Comparison of ENCODE assay signal across 1 cellular context in the genomic region with DNA sequence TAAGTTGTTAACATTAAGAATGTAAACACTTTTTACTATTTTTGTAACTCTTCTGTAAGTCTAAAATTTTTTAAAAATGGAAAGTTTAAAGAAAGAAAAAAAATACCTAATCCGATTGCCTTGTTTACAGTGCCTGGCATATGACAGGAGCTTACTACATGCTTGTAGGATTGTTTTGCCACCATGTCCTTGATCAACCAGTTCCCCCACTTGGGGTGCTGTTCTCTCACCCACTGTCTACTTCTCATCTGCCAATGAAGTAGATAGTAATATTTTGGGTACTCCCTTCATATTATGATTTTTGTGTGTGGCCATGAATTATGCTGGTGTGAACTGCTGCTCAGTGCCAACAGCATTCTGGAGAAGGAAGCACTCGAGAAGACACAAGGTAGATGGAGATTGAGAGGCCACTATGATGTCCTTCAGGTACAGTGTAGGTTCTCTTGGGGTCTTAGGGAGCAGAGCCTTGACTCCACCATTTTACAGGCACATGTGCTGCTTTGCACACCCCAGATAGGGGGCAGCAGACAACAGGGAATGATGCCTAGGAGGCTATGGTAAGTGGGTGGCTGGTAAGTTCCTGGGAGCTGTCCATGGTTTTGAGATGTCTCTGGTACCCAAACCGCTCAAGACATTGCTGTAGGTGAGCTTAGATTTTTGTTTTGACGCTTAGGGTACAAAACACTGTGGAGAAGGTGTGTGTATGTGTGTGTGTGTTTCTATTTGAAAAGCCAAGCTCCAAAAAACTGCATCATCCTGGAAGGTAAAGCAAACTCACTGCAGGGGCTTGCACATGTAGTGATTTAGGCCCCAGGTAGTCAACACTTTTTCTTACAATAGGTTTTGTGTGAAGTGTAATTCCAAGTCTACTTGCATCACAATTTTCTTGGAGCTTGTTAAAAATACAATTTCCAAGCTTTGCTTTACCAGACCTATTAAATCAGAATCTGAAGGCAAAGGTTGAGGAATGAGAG.
TF ChIP-seq lines count a peak whose summit lies in the region.

No MANE protein-coding gene starts in this region.

TF ChIP-seq in WTC11, 78 proteins besides CTCF, POLR2A, EP300 and RAD21 (continued from another document):
- TF ChIP-seq, protein P1, sequence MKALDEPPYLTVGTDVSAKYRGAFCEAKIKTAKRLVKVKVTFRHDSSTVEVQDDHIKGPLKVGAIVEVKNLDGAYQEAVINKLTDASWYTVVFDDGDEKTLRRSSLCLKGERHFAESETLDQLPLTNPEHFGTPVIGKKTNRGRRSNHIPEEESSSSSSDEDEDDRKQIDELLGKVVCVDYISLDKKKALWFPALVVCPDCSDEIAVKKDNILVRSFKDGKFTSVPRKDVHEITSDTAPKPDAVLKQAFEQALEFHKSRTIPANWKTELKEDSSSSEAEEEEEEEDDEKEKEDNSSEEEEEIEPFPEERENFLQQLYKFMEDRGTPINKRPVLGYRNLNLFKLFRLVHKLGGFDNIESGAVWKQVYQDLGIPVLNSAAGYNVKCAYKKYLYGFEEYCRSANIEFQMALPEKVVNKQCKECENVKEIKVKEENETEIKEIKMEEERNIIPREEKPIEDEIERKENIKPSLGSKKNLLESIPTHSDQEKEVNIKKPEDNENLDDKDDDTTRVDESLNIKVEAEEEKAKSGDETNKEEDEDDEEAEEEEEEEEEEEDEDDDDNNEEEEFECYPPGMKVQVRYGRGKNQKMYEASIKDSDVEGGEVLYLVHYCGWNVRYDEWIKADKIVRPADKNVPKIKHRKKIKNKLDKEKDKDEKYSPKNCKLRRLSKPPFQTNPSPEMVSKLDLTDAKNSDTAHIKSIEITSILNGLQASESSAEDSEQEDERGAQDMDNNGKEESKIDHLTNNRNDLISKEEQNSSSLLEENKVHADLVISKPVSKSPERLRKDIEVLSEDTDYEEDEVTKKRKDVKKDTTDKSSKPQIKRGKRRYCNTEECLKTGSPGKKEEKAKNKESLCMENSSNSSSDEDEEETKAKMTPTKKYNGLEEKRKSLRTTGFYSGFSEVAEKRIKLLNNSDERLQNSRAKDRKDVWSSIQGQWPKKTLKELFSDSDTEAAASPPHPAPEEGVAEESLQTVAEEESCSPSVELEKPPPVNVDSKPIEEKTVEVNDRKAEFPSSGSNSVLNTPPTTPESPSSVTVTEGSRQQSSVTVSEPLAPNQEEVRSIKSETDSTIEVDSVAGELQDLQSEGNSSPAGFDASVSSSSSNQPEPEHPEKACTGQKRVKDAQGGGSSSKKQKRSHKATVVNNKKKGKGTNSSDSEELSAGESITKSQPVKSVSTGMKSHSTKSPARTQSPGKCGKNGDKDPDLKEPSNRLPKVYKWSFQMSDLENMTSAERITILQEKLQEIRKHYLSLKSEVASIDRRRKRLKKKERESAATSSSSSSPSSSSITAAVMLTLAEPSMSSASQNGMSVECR (CRISPR knock-in tag; IDR thresholded peaks at IDR 0.05; ENCODE audit: borderline replicate concordance) = 0 out of 2 replicates have a peak, but pooled peaks have one; percentile 39
- TF ChIP-seq NFATC4 (CRISPR knock-in tag; IDR thresholded peaks at IDR 0.05) = no peak
- TF ChIP-seq TEAD4 (CRISPR knock-in tag; IDR thresholded peaks at IDR 0.05) = no peak
- TF ChIP-seq, protein P2, sequence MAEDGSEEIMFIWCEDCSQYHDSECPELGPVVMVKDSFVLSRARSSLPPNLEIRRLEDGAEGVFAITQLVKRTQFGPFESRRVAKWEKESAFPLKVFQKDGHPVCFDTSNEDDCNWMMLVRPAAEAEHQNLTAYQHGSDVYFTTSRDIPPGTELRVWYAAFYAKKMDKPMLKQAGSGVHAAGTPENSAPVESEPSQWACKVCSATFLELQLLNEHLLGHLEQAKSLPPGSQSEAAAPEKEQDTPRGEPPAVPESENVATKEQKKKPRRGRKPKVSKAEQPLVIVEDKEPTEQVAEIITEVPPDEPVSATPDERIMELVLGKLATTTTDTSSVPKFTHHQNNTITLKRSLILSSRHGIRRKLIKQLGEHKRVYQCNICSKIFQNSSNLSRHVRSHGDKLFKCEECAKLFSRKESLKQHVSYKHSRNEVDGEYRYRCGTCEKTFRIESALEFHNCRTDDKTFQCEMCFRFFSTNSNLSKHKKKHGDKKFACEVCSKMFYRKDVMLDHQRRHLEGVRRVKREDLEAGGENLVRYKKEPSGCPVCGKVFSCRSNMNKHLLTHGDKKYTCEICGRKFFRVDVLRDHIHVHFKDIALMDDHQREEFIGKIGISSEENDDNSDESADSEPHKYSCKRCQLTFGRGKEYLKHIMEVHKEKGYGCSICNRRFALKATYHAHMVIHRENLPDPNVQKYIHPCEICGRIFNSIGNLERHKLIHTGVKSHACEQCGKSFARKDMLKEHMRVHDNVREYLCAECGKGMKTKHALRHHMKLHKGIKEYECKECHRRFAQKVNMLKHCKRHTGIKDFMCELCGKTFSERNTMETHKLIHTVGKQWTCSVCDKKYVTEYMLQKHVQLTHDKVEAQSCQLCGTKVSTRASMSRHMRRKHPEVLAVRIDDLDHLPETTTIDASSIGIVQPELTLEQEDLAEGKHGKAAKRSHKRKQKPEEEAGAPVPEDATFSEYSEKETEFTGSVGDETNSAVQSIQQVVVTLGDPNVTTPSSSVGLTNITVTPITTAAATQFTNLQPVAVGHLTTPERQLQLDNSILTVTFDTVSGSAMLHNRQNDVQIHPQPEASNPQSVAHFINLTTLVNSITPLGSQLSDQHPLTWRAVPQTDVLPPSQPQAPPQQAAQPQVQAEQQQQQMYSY (CRISPR knock-in tag; IDR thresholded peaks at IDR 0.05) = no peak
- no peak for TF ChIP-seq NR3C1 (CRISPR knock-in tag; conservative IDR thresholded peaks at IDR 0.05; ENCODE audit: low read depth)
- TF ChIP-seq, protein P3, sequence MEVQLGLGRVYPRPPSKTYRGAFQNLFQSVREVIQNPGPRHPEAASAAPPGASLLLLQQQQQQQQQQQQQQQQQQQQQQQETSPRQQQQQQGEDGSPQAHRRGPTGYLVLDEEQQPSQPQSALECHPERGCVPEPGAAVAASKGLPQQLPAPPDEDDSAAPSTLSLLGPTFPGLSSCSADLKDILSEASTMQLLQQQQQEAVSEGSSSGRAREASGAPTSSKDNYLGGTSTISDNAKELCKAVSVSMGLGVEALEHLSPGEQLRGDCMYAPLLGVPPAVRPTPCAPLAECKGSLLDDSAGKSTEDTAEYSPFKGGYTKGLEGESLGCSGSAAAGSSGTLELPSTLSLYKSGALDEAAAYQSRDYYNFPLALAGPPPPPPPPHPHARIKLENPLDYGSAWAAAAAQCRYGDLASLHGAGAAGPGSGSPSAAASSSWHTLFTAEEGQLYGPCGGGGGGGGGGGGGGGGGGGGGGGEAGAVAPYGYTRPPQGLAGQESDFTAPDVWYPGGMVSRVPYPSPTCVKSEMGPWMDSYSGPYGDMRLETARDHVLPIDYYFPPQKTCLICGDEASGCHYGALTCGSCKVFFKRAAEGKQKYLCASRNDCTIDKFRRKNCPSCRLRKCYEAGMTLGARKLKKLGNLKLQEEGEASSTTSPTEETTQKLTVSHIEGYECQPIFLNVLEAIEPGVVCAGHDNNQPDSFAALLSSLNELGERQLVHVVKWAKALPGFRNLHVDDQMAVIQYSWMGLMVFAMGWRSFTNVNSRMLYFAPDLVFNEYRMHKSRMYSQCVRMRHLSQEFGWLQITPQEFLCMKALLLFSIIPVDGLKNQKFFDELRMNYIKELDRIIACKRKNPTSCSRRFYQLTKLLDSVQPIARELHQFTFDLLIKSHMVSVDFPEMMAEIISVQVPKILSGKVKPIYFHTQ (CRISPR knock-in tag; IDR thresholded peaks at IDR 0.05) = no peak
- no peak for TF ChIP-seq GRHL2 (CRISPR knock-in tag; IDR thresholded peaks at IDR 0.05; ENCODE audit: insufficient replicate concordance, severe bottlenecking)
- TF ChIP-seq, protein P4, sequence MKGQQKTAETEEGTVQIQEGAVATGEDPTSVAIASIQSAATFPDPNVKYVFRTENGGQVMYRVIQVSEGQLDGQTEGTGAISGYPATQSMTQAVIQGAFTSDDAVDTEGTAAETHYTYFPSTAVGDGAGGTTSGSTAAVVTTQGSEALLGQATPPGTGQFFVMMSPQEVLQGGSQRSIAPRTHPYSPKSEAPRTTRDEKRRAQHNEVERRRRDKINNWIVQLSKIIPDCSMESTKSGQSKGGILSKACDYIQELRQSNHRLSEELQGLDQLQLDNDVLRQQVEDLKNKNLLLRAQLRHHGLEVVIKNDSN (CRISPR knock-in tag; IDR thresholded peaks at IDR 0.05) = no peak
- no peak for TF ChIP-seq ZNF219 (CRISPR knock-in tag; IDR thresholded peaks at IDR 0.05; ENCODE audit: borderline replicate concordance)
- peak; percentile 76; the same call in 1 of the 2 replicates for TF ChIP-seq NFE2L1 (CRISPR knock-in tag; IDR thresholded peaks at IDR 0.05)
- no peak for TF ChIP-seq HMGA2 (CRISPR knock-in tag; IDR thresholded peaks at IDR 0.05)
- TF ChIP-seq, protein P5, sequence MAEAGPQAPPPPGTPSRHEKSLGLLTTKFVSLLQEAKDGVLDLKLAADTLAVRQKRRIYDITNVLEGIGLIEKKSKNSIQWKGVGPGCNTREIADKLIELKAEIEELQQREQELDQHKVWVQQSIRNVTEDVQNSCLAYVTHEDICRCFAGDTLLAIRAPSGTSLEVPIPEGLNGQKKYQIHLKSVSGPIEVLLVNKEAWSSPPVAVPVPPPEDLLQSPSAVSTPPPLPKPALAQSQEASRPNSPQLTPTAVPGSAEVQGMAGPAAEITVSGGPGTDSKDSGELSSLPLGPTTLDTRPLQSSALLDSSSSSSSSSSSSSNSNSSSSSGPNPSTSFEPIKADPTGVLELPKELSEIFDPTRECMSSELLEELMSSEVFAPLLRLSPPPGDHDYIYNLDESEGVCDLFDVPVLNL (CRISPR knock-in tag; IDR thresholded peaks at IDR 0.05; ENCODE audit: borderline replicate concordance, low read depth) = no peak
- TF ChIP-seq, protein P6, sequence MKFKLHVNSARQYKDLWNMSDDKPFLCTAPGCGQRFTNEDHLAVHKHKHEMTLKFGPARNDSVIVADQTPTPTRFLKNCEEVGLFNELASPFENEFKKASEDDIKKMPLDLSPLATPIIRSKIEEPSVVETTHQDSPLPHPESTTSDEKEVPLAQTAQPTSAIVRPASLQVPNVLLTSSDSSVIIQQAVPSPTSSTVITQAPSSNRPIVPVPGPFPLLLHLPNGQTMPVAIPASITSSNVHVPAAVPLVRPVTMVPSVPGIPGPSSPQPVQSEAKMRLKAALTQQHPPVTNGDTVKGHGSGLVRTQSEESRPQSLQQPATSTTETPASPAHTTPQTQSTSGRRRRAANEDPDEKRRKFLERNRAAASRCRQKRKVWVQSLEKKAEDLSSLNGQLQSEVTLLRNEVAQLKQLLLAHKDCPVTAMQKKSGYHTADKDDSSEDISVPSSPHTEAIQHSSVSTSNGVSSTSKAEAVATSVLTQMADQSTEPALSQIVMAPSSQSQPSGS (CRISPR knock-in tag; IDR thresholded peaks at IDR 0.05; ENCODE audit: borderline replicate concordance, low read depth) = no peak
- peak; percentile 88; the same call in 1 of the 2 replicates for TF ChIP-seq TP53 (CRISPR knock-in tag; IDR thresholded peaks at IDR 0.05)
